In the genomic region with DNA sequence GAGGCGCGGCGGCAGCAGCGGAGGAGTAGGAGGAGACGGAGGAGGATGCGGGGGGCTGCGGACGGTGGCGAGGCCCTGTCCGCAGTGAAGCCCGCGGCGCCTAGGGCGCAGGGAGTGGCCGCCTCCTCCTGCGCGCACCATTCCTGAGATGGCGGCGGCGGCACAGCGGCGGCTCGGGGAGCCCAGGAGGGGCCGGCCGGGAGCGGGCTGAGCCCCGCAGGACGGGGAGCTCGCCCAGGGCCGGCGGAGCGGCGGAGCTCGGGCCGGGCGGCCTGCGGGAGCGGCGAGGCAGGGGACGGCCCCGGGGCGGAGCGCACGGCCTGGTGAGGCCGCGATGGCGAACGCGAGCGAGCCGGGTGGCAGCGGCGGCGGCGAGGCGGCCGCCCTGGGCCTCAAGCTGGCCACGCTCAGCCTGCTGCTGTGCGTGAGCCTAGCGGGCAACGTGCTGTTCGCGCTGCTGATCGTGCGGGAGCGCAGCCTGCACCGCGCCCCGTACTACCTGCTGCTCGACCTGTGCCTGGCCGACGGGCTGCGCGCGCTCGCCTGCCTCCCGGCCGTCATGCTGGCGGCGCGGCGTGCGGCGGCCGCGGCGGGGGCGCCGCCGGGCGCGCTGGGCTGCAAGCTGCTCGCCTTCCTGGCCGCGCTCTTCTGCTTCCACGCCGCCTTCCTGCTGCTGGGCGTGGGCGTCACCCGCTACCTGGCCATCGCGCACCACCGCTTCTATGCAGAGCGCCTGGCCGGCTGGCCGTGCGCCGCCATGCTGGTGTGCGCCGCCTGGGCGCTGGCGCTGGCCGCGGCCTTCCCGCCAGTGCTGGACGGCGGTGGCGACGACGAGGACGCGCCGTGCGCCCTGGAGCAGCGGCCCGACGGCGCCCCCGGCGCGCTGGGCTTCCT, we compare ENCODE assay signal across 9 cellular contexts. TPM values are rescaled to one million over a fixed set of nuclear protein-coding genes. Genes with fewer than 3 reads are reported as not detected.
DNase-seq lines count a peak whose midpoint lies in the region; ATAC-seq and TF ChIP-seq lines count a peak whose summit lies in the region.
"Had no signal": no experiment of that assay in that cellular context is flagged by ENCODE, and none has a peak within 500 bp of the region (broad histone marks: within the 10 kb centered on the region; RNA-seq: fewer than 3 reads in every experiment).

A gene with protein sequence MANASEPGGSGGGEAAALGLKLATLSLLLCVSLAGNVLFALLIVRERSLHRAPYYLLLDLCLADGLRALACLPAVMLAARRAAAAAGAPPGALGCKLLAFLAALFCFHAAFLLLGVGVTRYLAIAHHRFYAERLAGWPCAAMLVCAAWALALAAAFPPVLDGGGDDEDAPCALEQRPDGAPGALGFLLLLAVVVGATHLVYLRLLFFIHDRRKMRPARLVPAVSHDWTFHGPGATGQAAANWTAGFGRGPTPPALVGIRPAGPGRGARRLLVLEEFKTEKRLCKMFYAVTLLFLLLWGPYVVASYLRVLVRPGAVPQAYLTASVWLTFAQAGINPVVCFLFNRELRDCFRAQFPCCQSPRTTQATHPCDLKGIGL (plus strand): TSS at position 140 of the 894 bp plus-strand sequence. CDS start 195 bp downstream, at position 335.

- POLR2A ChIA-PET in CD8-positive, alpha-beta memory T cell (lab: Charles Lee): no interaction called here
- POLR2A ChIA-PET in MCF 10A (lab: Yijun Ruan, JAX): interaction anchor here (0.6 kb wide), 1 partner anchor 137 kb away, joined by 3 read pairs; no protein-coding TSS in a partner anchor

- H3K27me3 ChIP-seq in CD8-positive, alpha-beta memory T cell (ENCODE audit: insufficient read depth, low read length, poor library complexity, severe bottlenecking): peaks cover 25% of the 10 kb centered on the region
- peaks cover 78% of the 10 kb centered on the region for H3K27me3 ChIP-seq in smooth muscle cell (ENCODE audit: low read depth)

- no peaks in the 10 kb centered on the region for H3K36me3 ChIP-seq in CD8-positive, alpha-beta memory T cell (ENCODE audit: insufficient read depth, low read length)
- no peaks in the 10 kb centered on the region for H3K36me3 ChIP-seq in smooth muscle cell (ENCODE audit: low read depth)

- no peak for TF ChIP-seq POLR2A in NB4 (IDR thresholded peaks at IDR 0.05; ENCODE audit: extremely low read depth, insufficient read length)

- peaks cover 20 to 40% of the 10 kb centered on the region in 2 donors for H3K27me3 Mint-ChIP-seq in CD8-positive, alpha-beta memory T cell
- H3K27me3 Mint-ChIP-seq in MCF 10A (ENCODE audit: insufficient read depth, unreplicated experiment): peaks cover 18% of the 10 kb centered on the region

- no peak for TF ChIP-seq CTCF in NB4 (IDR thresholded peaks at IDR 0.05; ENCODE audit: low read depth, low read length)
- TF ChIP-seq CTCF in MCF 10A (IDR thresholded peaks at IDR 0.05; ENCODE audit: unreplicated experiment): no peak
- TF ChIP-seq CTCF in smooth muscle cell (IDR thresholded peaks at IDR 0.05; ENCODE audit: borderline replicate concordance, insufficient read depth, poor library complexity, severe bottlenecking): no peak

- H3K4me1 ChIP-seq in CD8-positive, alpha-beta memory T cell (ENCODE audit: insufficient read depth, low read length): peaks cover 6% of the 10 kb centered on the region
- H3K4me1 ChIP-seq in smooth muscle cell (ENCODE audit: low read depth): no peaks in the 10 kb centered on the region

- peak within 1 kb of the TSS; percentile 37 for H3K4me3 ChIP-seq in CD8-positive, alpha-beta memory T cell (ENCODE audit: low read length)
- no peak within 1 kb of the TSS for H3K4me3 ChIP-seq in NB4 (ENCODE audit: low read depth, low read length)
- H3K4me3 ChIP-seq in smooth muscle cell: peak within 1 kb of the TSS; percentile 45

- no peaks in the 10 kb centered on the region for H3F3A ChIP-seq in smooth muscle cell (ENCODE audit: low read depth)

- no peaks in the 10 kb centered on the region for H4K20me1 ChIP-seq in smooth muscle cell (ENCODE audit: low read depth)

- no TSS peak for BruUV-seq in MCF 10A (replicated peaks; lab: Mats Ljungman, UMichigan)

- H3K79me2 ChIP-seq in smooth muscle cell (ENCODE audit: low read depth): no peaks in the 10 kb centered on the region

- H3K9me3 Mint-ChIP-seq in CD8-positive, alpha-beta memory T cell: no peaks in the 10 kb centered on the region
- H3K9me3 Mint-ChIP-seq in MCF 10A (ENCODE audit: unreplicated experiment): no peaks in the 10 kb centered on the region

- WGBS in smooth muscle cell (ENCODE audit: low lambda C conversion rate): 1% methylated on average over 57 of the region's 131 CpGs

- peaks cover 0 to 4% (median 0%) of the 10 kb centered on the region in 3 donors for H3K36me3 Mint-ChIP-seq in CD8-positive, alpha-beta memory T cell
- H3K36me3 Mint-ChIP-seq in MCF 10A (ENCODE audit: insufficient read depth, unreplicated experiment): no peaks in the 10 kb centered on the region

- CTCF ChIA-PET in CD8-positive, alpha-beta memory T cell (lab: Charles Lee): interaction anchor here (1.1 to 1.3 kb wide), 2 partner anchors 24 kb away, joined by 3 read pairs; no protein-coding TSS in a partner anchor
- CTCF ChIA-PET in MCF 10A (lab: Yijun Ruan, JAX): interaction anchor here (0.7 kb wide), 1 partner anchor 122 kb away, joined by 3 read pairs; no protein-coding TSS in a partner anchor

- H3K4me3 Mint-ChIP-seq in CD8-positive, alpha-beta memory T cell: peak within 1 kb of the TSS; percentile 67 to 83 (median 75)
- peak within 1 kb of the TSS; percentile 51 for H3K4me3 Mint-ChIP-seq in MCF 10A (ENCODE audit: unreplicated experiment)

- H3K27ac Mint-ChIP-seq in CD8-positive, alpha-beta memory T cell: peak within 1 kb of the TSS in 2 of 8 donors; percentile 34 to 85
- H3K27ac Mint-ChIP-seq in MCF 10A (ENCODE audit: low read depth, unreplicated experiment): no peak within 1 kb of the TSS

- no peak within 1 kb of the TSS for H2AFZ ChIP-seq in smooth muscle cell (ENCODE audit: low read depth)

- ATAC-seq in GM19467 (IDR thresholded peaks at IDR 0.05; ENCODE audit: unreplicated experiment) (no peak), HG02610 (IDR thresholded peaks at IDR 0.05; ENCODE audit: unreplicated experiment) (no peak)

- intact Hi-C loops in MCF 10A (cut with micrococcal nuclease): no loop called here

- peaks cover 6 to 16% (median 14%) of the 10 kb centered on the region in 3 donors for H3K4me1 Mint-ChIP-seq in CD8-positive, alpha-beta memory T cell
- H3K4me1 Mint-ChIP-seq in MCF 10A (ENCODE audit: insufficient read depth, unreplicated experiment): no peaks in the 10 kb centered on the region

- no peaks in the 10 kb centered on the region for H3K9me3 ChIP-seq in CD8-positive, alpha-beta memory T cell (ENCODE audit: low read length)
- no peaks in the 10 kb centered on the region for H3K9me3 ChIP-seq in smooth muscle cell (replicated peaks; ENCODE audit: low read depth)

- DNase-seq in CD8-positive, alpha-beta memory T cell: peak in 2 of 5 donors; percentile 24 to 26
- peak; percentile 39 for DNase-seq in NB4 (ENCODE audit: low read depth)
- peak; percentile 27 for DNase-seq in MCF 10A (ENCODE audit: unreplicated experiment)
- peak; percentile 69 for DNase-seq in iPS-NIHi11 (ENCODE audit: low spot score)
- DNase-seq in smooth muscle cell (lab: John Stamatoyannopoulos, UW; ENCODE audit: unreplicated experiment): peak; percentile 13
- no peak for DNase-seq in mesenteric fat pad (ENCODE audit: low spot score)

- no peak within 1 kb of the TSS for H3K27ac ChIP-seq in CD8-positive, alpha-beta memory T cell (ENCODE audit: low read depth, low read length)
- H3K27ac ChIP-seq in smooth muscle cell (ENCODE audit: low read depth): no peak within 1 kb of the TSS

- H3K4me2 ChIP-seq in smooth muscle cell: peak within 1 kb of the TSS; percentile 87

- H3K9ac ChIP-seq in smooth muscle cell (ENCODE audit: low read depth): no peak within 1 kb of the TSS

RNA-seq across cellular contexts. Expression of the gene that starts here (rescaled TPM):
- 1 to 10 TPM; 2.3 to 2.6 TPM for total RNA-seq in CD8-positive, alpha-beta memory T cell
- 1.8 TPM for polyA plus RNA-seq in CD8-positive, alpha-beta memory T cell
- total RNA-seq in MCF 10A (2022) (4.4 and 6.3 TPM in 2 replicates), smooth muscle cell (0.40 and 1.2 TPM in 2 replicates), mesenteric fat pad (1.5 TPM)
- polyA plus RNA-seq in smooth muscle cell: 0.50 and 0.83 TPM in 2 replicates
- total RNA-seq: LHCN-M2 had no signal
